9 cellular contexts compared by ENCODE assay signal in the genomic region with DNA sequence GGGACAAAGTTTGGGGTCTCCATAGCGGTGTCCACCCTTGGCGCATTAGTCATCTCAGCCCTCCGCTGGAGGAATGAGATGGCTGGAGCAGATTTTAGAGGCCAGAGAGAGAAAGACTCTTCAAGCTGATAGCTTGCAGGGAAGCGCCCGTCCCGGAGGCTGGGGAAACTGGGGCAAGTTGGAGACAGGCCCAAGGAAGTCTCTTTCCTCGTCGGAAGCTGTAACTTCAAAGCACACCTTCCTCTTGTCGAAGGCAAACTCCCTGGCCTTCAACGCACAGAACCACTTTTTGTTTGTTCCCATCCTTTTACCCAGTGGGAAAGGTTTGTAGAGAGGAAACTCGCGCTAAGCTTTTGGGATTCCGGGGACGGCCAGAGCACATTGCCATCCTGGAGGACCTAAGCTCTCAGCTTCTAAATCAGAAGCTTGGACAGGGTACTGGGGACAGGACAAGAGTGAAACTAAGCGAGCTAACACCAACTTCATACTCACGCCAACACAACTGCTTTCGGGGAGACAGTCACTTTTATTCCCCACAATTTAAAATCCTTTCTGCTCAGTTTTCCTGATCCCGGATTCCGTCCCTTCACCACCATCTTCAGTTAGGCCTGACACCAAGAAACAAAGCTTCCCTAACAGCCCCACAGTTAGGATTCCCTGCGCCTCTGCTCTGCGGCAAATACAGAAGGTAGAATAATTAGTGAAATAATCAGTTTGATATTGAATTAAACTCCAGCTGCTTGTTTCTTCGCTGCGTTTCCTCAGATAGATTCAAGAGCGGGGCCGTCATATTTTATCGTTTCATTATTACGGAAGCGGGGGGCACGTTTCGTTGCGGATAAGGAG. TPM values are rescaled to one million over a fixed set of nuclear protein-coding genes. Genes with fewer than 3 reads are reported as not detected.
A peak's percentile ranks its signal among the peaks of the same experiment; 100 is the strongest.
DNase-seq lines count a peak whose midpoint lies in the region; TF ChIP-seq lines count a peak whose summit lies in the region.
"Had no signal": no experiment of that assay in that cellular context is flagged by ENCODE, and none has a peak within 500 bp of the region (broad histone marks: within the 10 kb centered on the region; RNA-seq: fewer than 3 reads in every experiment).

No MANE protein-coding gene starts in this region.

- DNase-seq in A673 (ENCODE audit: low spot score) (no peak), GM20000 (ENCODE audit: low spot score) (peak; percentile 27), astrocyte of the hippocampus (ENCODE audit: low read depth, low spot score) (peak; percentile 33), NCI-H526 (lab: John Stamatoyannopoulos, UW) (no peak), SW480 (ENCODE audit: low spot score) (no peak), COLO668 (lab: John Stamatoyannopoulos, UW; ENCODE audit: unreplicated experiment) (no peak), NCI-H187 (lab: John Stamatoyannopoulos, UW) (no peak)
- DNase-seq: uterus had no signal

- H3K9me3 ChIP-seq in A673 (ENCODE audit: low read depth, low read length, poor library complexity, severe bottlenecking) (no peaks in the 10 kb centered on the region), muscle layer of colon (ENCODE audit: low read length) (no peaks in the 10 kb centered on the region)
- H3K9me3 ChIP-seq: uterus had no signal

- BruUV-seq in A673 (replicated peaks; lab: Mats Ljungman, UMichigan), result no TSS peak

- CTCF ChIA-PET in A673 (lab: Charles Lee), result interaction anchor here (0.6 to 1.7 kb wide), 3 partner anchors 11 to 1914 kb away, joined by 3 to 7 read pairs (median 5); no protein-coding TSS in a partner anchor

- H3K36me3 ChIP-seq in A673 (ENCODE audit: insufficient read depth, low read length, poor library complexity, severe bottlenecking), result no peaks in the 10 kb centered on the region
- no peaks in the 10 kb centered on the region for H3K36me3 ChIP-seq in muscle layer of colon (ENCODE audit: insufficient read depth, low read length)
- H3K36me3 ChIP-seq: uterus had no signal

- intact Hi-C loops in A673 (cut with micrococcal nuclease; ENCODE audit: unreplicated experiment), result no loop called here

- H3K9ac ChIP-seq in muscle layer of colon (ENCODE audit: low read length), result no peak overlapping the region

- TF ChIP-seq CTCF in A673 (conservative IDR thresholded peaks at IDR 0.05; ENCODE audit: low read depth, low read length) (no peak), GM20000 (IDR thresholded peaks at IDR 0.05; ENCODE audit: extremely low read depth, missing control alignments) (no peak)

- peak overlapping the region; percentile 47 for H3K4me3 ChIP-seq in A673 (ENCODE audit: low read depth, low read length, poor library complexity, severe bottlenecking)
- peak overlapping the region; percentile 5 to 12 for H3K4me3 ChIP-seq in muscle layer of colon (ENCODE audit: low read depth in 1 of 2, low read length in 2 of 2)

- POLR2A ChIA-PET in A673 (lab: Charles Lee; ENCODE audit: low non-redundant PET), result no interaction called here

- H3K4me1 ChIP-seq in A673 (ENCODE audit: insufficient read depth, low read length, poor library complexity, severe bottlenecking), result peaks cover 16% of the 10 kb centered on the region
- H3K4me1 ChIP-seq in muscle layer of colon (ENCODE audit: insufficient read depth, low read length), result peaks cover 30% of the 10 kb centered on the region

- H3K27ac ChIP-seq in A673 (ENCODE audit: low read depth, low read length, poor library complexity, severe bottlenecking) (no peak overlapping the region), muscle layer of colon (ENCODE audit: low read depth, low read length) (no peak overlapping the region)
- H3K27ac ChIP-seq: uterus had no signal

- H3K27me3 ChIP-seq in A673 (replicated peaks; ENCODE audit: insufficient read depth, low read depth, low read length, poor library complexity) (peaks cover 99% of the 10 kb centered on the region), muscle layer of colon (ENCODE audit: control insufficient read depth in 1 of 2, insufficient read depth in 2 of 2, low read length in 2 of 2) (peaks cover 73 to 95% of the 10 kb centered on the region in 2 donors)

RNA-seq across cellular contexts. Expression of a gene that starts 1.1 kb away (rescaled TPM):
- not detected in 2 replicates for total RNA-seq in A673 (2021)

Comparison
In these comparisons a context has a peak if more than half of its experiments do, and no peak if none do; other contexts are left out.
1. DNase-seq: peak in GM20000 (single experiment) and astrocyte of the hippocampus (single experiment); none in A673 (single experiment), NCI-H526 (0 of 2), SW480 (single experiment), COLO668 (single experiment) and NCI-H187 (0 of 2).